ENCODE assay signal across 27 cellular contexts in genomic region chr6:2019051-2019450, GRCh38.
"Had no signal": no experiment of that assay in that cellular context is flagged by ENCODE, and none has a peak within 500 bp of the region (broad histone marks: within the 10 kb centered on the region; RNA-seq: fewer than 3 reads in every experiment).

No MANE protein-coding gene starts in this region.

- H3K36me3 ChIP-seq: stomach, suprapubic skin, thoracic aorta, thyroid gland, tibial nerve, transverse colon, upper lobe of left lung, upper lobe of right lung, uterus, vagina had no signal

- H3K4me1 ChIP-seq: testis had no signal

- H3K4me3 ChIP-seq: stomach, suprapubic skin, testis, thoracic aorta, thyroid gland, tibial artery, tibial nerve, transverse colon, upper lobe of left lung, upper lobe of right lung, uterus, vagina had no signal

- DNase-seq: stimulated activated CD4-positive, alpha-beta T cell treated with anti-CD3 and anti-CD28 coated beads, Interleukin-2, amount 100 ng/mL, for 48 hours; stimulated activated CD4-positive, alpha-beta T cell treated with anti-CD3 and anti-CD28 coated beads, Interleukin-4, amount 100 ng/mL, for 1 hour; stimulated activated CD4-positive, alpha-beta T cell treated with anti-CD3 and anti-CD28 coated beads, Interleukin-4, amount 100 ng/mL, for 24 hours; stimulated activated CD4-positive, alpha-beta T cell treated with anti-CD3 and anti-CD28 coated beads, Interleukin-4, amount 100 ng/mL, for 4 hours; stimulated activated CD8-positive, alpha-beta memory T cell treated with anti-CD3 and anti-CD28 coated beads, Interleukin-4, amount 100 ng/mL, for 48 hours; stimulated activated naive B cell treated with anti-CD40 and anti-IgM and Interleukin-4, amounts not matched to agents 10 μg/mL and 1 μg/mL and 100 μg/mL, for 72 hours; stimulated activated naive CD4-positive, alpha-beta T cell; stimulated activated naive CD4-positive, alpha-beta T cell treated with Interleukin-2 at 50 U/mL for 16 hours; stimulated activated naive CD8-positive, alpha-beta T cell treated with anti-CD3 and anti-CD28 coated beads, Interleukin-15, amount 100 ng/mL, for 72 hours; stimulated activated naive CD8-positive, alpha-beta T cell treated with anti-CD3 and anti-CD28 coated beads, Interleukin-15, Interleukin-2, amounts not matched to agents 100 U/mL and 50 U/mL, for 24 hours; stomach; substantia nigra; testis; thyroid gland; tibial artery; transverse colon; trophoblast cell; upper lobe of left lung; upper lobe of right lung; uterus had no signal

- H3K27me3 ChIP-seq: stomach, suprapubic skin, testis, thyroid gland, tibial artery, tibial nerve, transverse colon, upper lobe of left lung, upper lobe of right lung, uterus, vagina had no signal

- FAIRE-seq: urothelium cell line had no signal

- ATAC-seq: stimulated activated effector memory CD8-positive, alpha-beta T cell treated with anti-CD3 and anti-CD28 coated beads, Interleukin-12 subunit alpha, Interleukin-12 subunit beta, amount 100 ng/mL, for 72 hours; stimulated activated memory B cell treated with anti-CD40 and anti-IgM and Interleukin-4, amounts not matched to agents 10 μg/mL and 1 μg/mL and 100 μg/mL, for 72 hours; stimulated activated naive B cell treated with anti-CD40 and anti-IgM and Interleukin-4, amounts not matched to agents 10 μg/mL and 1 μg/mL and 100 μg/mL, for 72 hours; stimulated activated naive CD8-positive, alpha-beta T cell treated with anti-CD3 and anti-CD28 coated beads, Interleukin-15, amount 100 ng/mL, for 72 hours; stimulated activated naive CD8-positive, alpha-beta T cell treated with anti-CD3 and anti-CD28 coated beads, Interleukin-15, Interleukin-2, amounts not matched to agents 100 U/mL and 50 U/mL, for 24 hours; upper lobe of right lung had no signal

- H3K27ac ChIP-seq: stomach, suprapubic skin, testis, thoracic aorta, thyroid gland, tibial artery, tibial nerve, transverse colon, upper lobe of left lung, upper lobe of right lung, uterus, vagina had no signal

- H3K9me3 ChIP-seq: suprapubic skin, testis, thyroid gland, upper lobe of right lung had no signal
